Comparison of ENCODE assay signal across 17 cellular contexts in genomic region chr17:74756891-74757290, GRCh38. TPM values are rescaled to one million over a fixed set of nuclear protein-coding genes. Genes with fewer than 3 reads are reported as not detected.
DNase-seq lines count a peak whose midpoint lies in the region; ATAC-seq and TF ChIP-seq lines count a peak whose summit lies in the region.
"Had no signal": no experiment of that assay in that cellular context is flagged by ENCODE, and none has a peak within 500 bp of the region (broad histone marks: within the 10 kb centered on the region; RNA-seq: fewer than 3 reads in every experiment).

No MANE protein-coding gene starts in this region.

- no peak overlapping the region for H3K4me3 Mint-ChIP-seq in stimulated activated naive CD8-positive, alpha-beta T cell treated with anti-CD3 and anti-CD28 coated beads, Interleukin-15, Interleukin-2, amounts not matched to agents 100 ng/mL and 50 ng/mL, for 24 hours
- no peak overlapping the region for H3K4me3 Mint-ChIP-seq in activated naive CD8-positive, alpha-beta T cell treated with anti-CD3 and anti-CD28 coated beads for 36 hours
- no peak overlapping the region for H3K4me3 Mint-ChIP-seq in mesothelial cell of epicardium
- H3K4me3 Mint-ChIP-seq: memory B cell had no signal

- TF ChIP-seq CTCF in mesothelial cell of epicardium (IDR thresholded peaks at IDR 0.05; ENCODE audit: unreplicated experiment): no peak

- ATAC-seq in stimulated activated naive CD8-positive, alpha-beta T cell treated with anti-CD3 and anti-CD28 coated beads, Interleukin-15, Interleukin-2, amounts not matched to agents 100 U/mL and 50 U/mL, for 24 hours: no peak
- ATAC-seq: psoas muscle had no signal

- H3K9me3 Mint-ChIP-seq in stimulated activated naive CD8-positive, alpha-beta T cell treated with anti-CD3 and anti-CD28 coated beads, Interleukin-15, Interleukin-2, amounts not matched to agents 100 ng/mL and 50 ng/mL, for 24 hours: no peaks in the 10 kb centered on the region
- H3K9me3 Mint-ChIP-seq in activated naive CD8-positive, alpha-beta T cell treated with anti-CD3 and anti-CD28 coated beads for 36 hours: no peaks in the 10 kb centered on the region
- H3K9me3 Mint-ChIP-seq in mesothelial cell of epicardium: no peaks in the 10 kb centered on the region
- H3K9me3 Mint-ChIP-seq: memory B cell had no signal

- H3K27ac Mint-ChIP-seq in stimulated activated naive CD8-positive, alpha-beta T cell treated with anti-CD3 and anti-CD28 coated beads, Interleukin-15, Interleukin-2, amounts not matched to agents 100 ng/mL and 50 ng/mL, for 24 hours: peak overlapping the region; percentile 58
- peak overlapping the region; percentile 60 for H3K27ac Mint-ChIP-seq in activated naive CD8-positive, alpha-beta T cell treated with anti-CD3 and anti-CD28 coated beads for 36 hours
- H3K27ac Mint-ChIP-seq in mesothelial cell of epicardium: peak overlapping the region; percentile 9
- H3K27ac Mint-ChIP-seq: memory B cell had no signal

- H3K36me3 Mint-ChIP-seq in stimulated activated naive CD8-positive, alpha-beta T cell treated with anti-CD3 and anti-CD28 coated beads, Interleukin-15, Interleukin-2, amounts not matched to agents 100 ng/mL and 50 ng/mL, for 24 hours (ENCODE audit: low read depth): peaks cover 15% of the 10 kb centered on the region
- H3K36me3 Mint-ChIP-seq in activated naive CD8-positive, alpha-beta T cell treated with anti-CD3 and anti-CD28 coated beads for 36 hours: peaks cover 15% of the 10 kb centered on the region
- peaks cover 8% of the 10 kb centered on the region for H3K36me3 Mint-ChIP-seq in mesothelial cell of epicardium

- no peaks in the 10 kb centered on the region for H3K27me3 Mint-ChIP-seq in stimulated activated naive CD8-positive, alpha-beta T cell treated with anti-CD3 and anti-CD28 coated beads, Interleukin-15, Interleukin-2, amounts not matched to agents 100 ng/mL and 50 ng/mL, for 24 hours
- no peaks in the 10 kb centered on the region for H3K27me3 Mint-ChIP-seq in activated naive CD8-positive, alpha-beta T cell treated with anti-CD3 and anti-CD28 coated beads for 36 hours
- H3K27me3 Mint-ChIP-seq in mesothelial cell of epicardium (ENCODE audit: low read depth): no peaks in the 10 kb centered on the region
- H3K27me3 Mint-ChIP-seq: memory B cell had no signal

- peaks cover 84% of the 10 kb centered on the region for H3K4me1 Mint-ChIP-seq in stimulated activated naive CD8-positive, alpha-beta T cell treated with anti-CD3 and anti-CD28 coated beads, Interleukin-15, Interleukin-2, amounts not matched to agents 100 ng/mL and 50 ng/mL, for 24 hours (ENCODE audit: low read depth)
- peaks cover 83% of the 10 kb centered on the region for H3K4me1 Mint-ChIP-seq in activated naive CD8-positive, alpha-beta T cell treated with anti-CD3 and anti-CD28 coated beads for 36 hours
- peaks cover 51% of the 10 kb centered on the region for H3K4me1 Mint-ChIP-seq in mesothelial cell of epicardium

- no peak for DNase-seq in stimulated activated naive CD8-positive, alpha-beta T cell treated with anti-CD3 and anti-CD28 coated beads, Interleukin-15, Interleukin-2, amounts not matched to agents 100 U/mL and 50 U/mL, for 24 hours
- DNase-seq in activated naive CD8-positive, alpha-beta T cell treated with anti-CD3 and anti-CD28 coated beads for 36 hours: no peak
- DNase-seq in mesothelial cell of epicardium (ENCODE audit: low spot score in 2 of 2, unreplicated experiment in 2 of 2) (no peak), NCI-H345 (lab: John Stamatoyannopoulos, UW) (no peak), NCI-H1105 treated with DMSO at 0.1 percent for 48 hours (lab: John Stamatoyannopoulos, UW) (no peak)
- DNase-seq in stimulated activated CD4-positive, alpha-beta T cell treated with anti-CD3 and anti-CD28 coated beads, Interleukin-4, amount 100 ng/mL, for 24 hours: no peak
- DNase-seq in stimulated activated naive CD4-positive, alpha-beta T cell treated with Interleukin-2 at 50 U/mL for 16 hours (lab: John Stamatoyannopoulos, UW): no peak
- DNase-seq: activated T-cell treated with anti-CD3 and anti-CD28 coated beads, Interleukin-2, amount 50 U/mL, for 48 hours; AML-193; NCI-H1092; NCI-H510A; psoas muscle; stimulated activated CD4-positive, alpha-beta T cell treated with anti-CD3 and anti-CD28 coated beads, Interleukin-4, amount 100 ng/mL, for 1 hour had no signal

RNA-seq across cellular contexts. Expression of gene NHERF1, which starts 8.5 kb away (rescaled TPM):
- 100 to 1,000 TPM; 124 to 127 TPM for total RNA-seq in activated naive CD8-positive, alpha-beta T cell treated with anti-CD3 and anti-CD28 coated beads for 36 hours
- total RNA-seq in mesothelial cell of epicardium: 34.4 to 36.2 TPM (median 34.8 TPM) in 3 replicates

RNA-seq across cellular contexts. Expression of gene NAT9, which starts 19.3 kb away (rescaled TPM):
- 10 to 100 TPM; 39.9 to 41.6 TPM for total RNA-seq in activated naive CD8-positive, alpha-beta T cell treated with anti-CD3 and anti-CD28 coated beads for 36 hours
- total RNA-seq in mesothelial cell of epicardium: 78.2 to 83.7 TPM (median 83.1 TPM) in 3 replicates

RNA-seq across cellular contexts. Expression of gene RAB37, which starts 19.8 kb away (rescaled TPM):
- 1 to 10 TPM; 1.8 TPM for total RNA-seq in activated naive CD8-positive, alpha-beta T cell treated with anti-CD3 and anti-CD28 coated beads for 36 hours
- 0.16 to 0.38 TPM (median 0.24 TPM) in 3 replicates for total RNA-seq in mesothelial cell of epicardium

RNA-seq across cellular contexts. Expression of gene CD300LF, which starts 44.2 kb away (rescaled TPM):
- total RNA-seq in activated naive CD8-positive, alpha-beta T cell treated with anti-CD3 and anti-CD28 coated beads for 36 hours: not detected
- not detected in 3 replicates for total RNA-seq in mesothelial cell of epicardium
- total RNA-seq: cardiac muscle cell, HT1080 had no signal

Comparison
In these comparisons a context has a peak if more than half of its experiments do, and no peak if none do; other contexts are left out.
1. H3K27ac Mint-ChIP-seq: peak in every context shown above with its lines; median percentile 60 in activated naive CD8-positive, alpha-beta T cell treated with anti-CD3 and anti-CD28 coated beads for 36 hours; 58 in stimulated activated naive CD8-positive, alpha-beta T cell treated with anti-CD3 and anti-CD28 coated beads, Interleukin-15, Interleukin-2, amounts not matched to agents 100 ng/mL and 50 ng/mL, for 24 hours; 9 in mesothelial cell of epicardium.